ENCODE assay signal across 24 cellular contexts in genomic region chr12:47920913-47921312, GRCh38. TPM values are rescaled to one million over a fixed set of nuclear protein-coding genes. Genes with fewer than 3 reads are reported as not detected.
"Had no signal": no experiment of that assay in that cellular context is flagged by ENCODE, and none has a peak within 500 bp of the region (broad histone marks: within the 10 kb centered on the region; RNA-seq: fewer than 3 reads in every experiment).

No MANE protein-coding gene starts in this region.

- H3K36me3 Mint-ChIP-seq: immature natural killer cell, mesothelial cell of epicardium, naive B cell had no signal

- H3K4me1 ChIP-seq: foreskin keratinocyte, gastroesophageal sphincter, heart left ventricle, left lung, lower lobe of right lung had no signal

- H3K36me3 ChIP-seq: gastroesophageal sphincter, heart left ventricle, left lung, lower lobe of right lung had no signal

- H3K4me1 Mint-ChIP-seq: immature natural killer cell, naive B cell had no signal

- H3K4me3 ChIP-seq: coronary artery, dorsolateral prefrontal cortex, gastroesophageal sphincter, heart left ventricle, hepatocyte, left lung, lower lobe of right lung, mucosa of descending colon had no signal

- H3K27ac Mint-ChIP-seq: immature natural killer cell, mesothelial cell of epicardium, naive B cell had no signal

- H3K27ac ChIP-seq: coronary artery, dorsolateral prefrontal cortex, epithelial cell of prostate, foreskin keratinocyte, gastroesophageal sphincter, heart left ventricle, hepatocyte, left lung, lower lobe of right lung had no signal

- ATAC-seq: esophagus mucosa, foreskin keratinocyte, gastroesophageal sphincter, heart left ventricle, left cardiac atrium, left lung, left ventricle myocardium superior, lower lobe of right lung, mucosa of descending colon had no signal

- H3K9me3 ChIP-seq: gastroesophageal sphincter, heart left ventricle, left lung, lower lobe of right lung, mucosa of descending colon had no signal

- DNase-seq: dermis blood vessel endothelial cell; dorsolateral prefrontal cortex; effector CD4-positive, alpha-beta T cell; effector memory CD4-positive, alpha-beta T cell; erythroblast; foreskin keratinocyte; heart left ventricle; hypothalamus; immature natural killer cell; left cardiac atrium; left lung; left ventricle myocardium superior; lower lobe of right lung; mesenchymal stem cell; mucosa of descending colon; naive B cell had no signal

- H3K27me3 ChIP-seq: gastroesophageal sphincter, hepatocyte had no signal

- H3K9me3 Mint-ChIP-seq: immature natural killer cell had no signal

- H3K4me3 Mint-ChIP-seq: immature natural killer cell, mesothelial cell of epicardium, naive B cell had no signal

RNA-seq across cellular contexts. Expression of gene VDR, which starts 16.1 kb away (rescaled TPM):
- total RNA-seq: frontal cortex, lung microvascular endothelial cell had no signal
